Comparison of ENCODE assay signal across 1 cellular context in genomic region chr1:201570886-201571624, GRCh38.
TF ChIP-seq lines count a peak whose summit lies in the region.

No MANE protein-coding gene starts in this region.

TF ChIP-seq in K562, 482 proteins besides CTCF, POLR2A, EP300 and RAD21 (continued from another document):
- TF ChIP-seq ZNF592 (IDR thresholded peaks at IDR 0.05) = peak; percentile 86
